In the genomic region with DNA sequence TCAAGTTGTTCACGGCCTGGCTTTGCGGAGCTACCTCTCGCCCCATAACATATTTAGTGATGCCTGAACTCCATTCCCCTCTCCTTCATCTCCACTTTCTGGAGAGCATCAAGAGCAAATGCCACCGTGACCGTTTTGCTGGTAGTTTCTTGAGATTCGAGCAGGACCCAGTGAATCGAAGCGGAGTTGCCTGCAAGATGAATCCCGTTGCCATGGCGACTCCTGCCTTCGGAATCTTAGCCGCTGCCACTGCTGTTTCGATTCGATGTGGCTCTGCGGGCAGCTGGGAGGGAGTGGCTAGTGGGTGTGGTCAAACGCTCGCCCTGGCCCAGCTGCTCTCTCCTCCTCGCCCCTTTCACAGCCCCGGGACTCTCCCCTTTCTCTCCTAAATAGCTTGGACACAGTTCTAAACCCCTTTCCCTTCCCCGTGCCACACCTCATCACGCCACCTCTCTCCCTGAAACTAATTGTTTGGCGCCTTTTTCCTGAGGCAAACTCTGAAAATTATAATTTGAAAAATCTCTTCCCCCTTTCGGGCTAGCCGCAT, we compare ENCODE assay signal across 8 cellular contexts. TPM values are rescaled to one million over a fixed set of nuclear protein-coding genes. Genes with fewer than 3 reads are reported as not detected.
DNase-seq lines count a peak whose midpoint lies in the region; ATAC-seq and TF ChIP-seq lines count a peak whose summit lies in the region.

No MANE protein-coding gene starts in this region.

- TF ChIP-seq RAD21 in IMR-90 (IDR thresholded peaks at IDR 0.05; ENCODE audit: low read length), result peak; percentile 19; the same call in 1 of the 2 replicates

- H3K27me3 Mint-ChIP-seq in naive B cell, result peaks cover 0 to 7% (median 6%) of the 10 kb centered on the region in 3 donors

- peaks cover 3% of the 10 kb centered on the region; the same call in 1 of the 2 replicates for H3K9me1 ChIP-seq in IMR-90 (ENCODE audit: insufficient read depth, low read length)

- peak overlapping the region; percentile 73; the same call in 1 of the 2 replicates for H2BK120ac ChIP-seq in IMR-90 (ENCODE audit: low read depth, low read length)

- POLR2A ChIA-PET in IMR-90 (lab: Charles Lee; ENCODE audit: unreplicated experiment), result interaction anchor here (0.6 kb wide), 1 partner anchor 49 kb away, joined by 3 read pairs; no protein-coding TSS in a partner anchor
- POLR2A ChIA-PET in PC-9 (lab: Charles Lee; ENCODE audit: unreplicated experiment), result interaction anchor here (0.6 kb wide), 3 partner anchors 80 to 924 kb away, joined by 3 to 4 read pairs (median 3); no protein-coding TSS in a partner anchor

- peaks cover 21 to 28% (median 24%) of the 10 kb centered on the region in 3 donors for H3K4me1 Mint-ChIP-seq in naive B cell

- H4K8ac ChIP-seq in IMR-90 (ENCODE audit: low read depth in 2 of 2, low read length in 2 of 2), result peak overlapping the region; percentile 19 to 53; a peak in 1 of 4 replicates

- no peaks in the 10 kb centered on the region for H3K36me3 ChIP-seq in IMR-90 (ENCODE audit: control insufficient read depth, insufficient read depth, low read length)
- H3K36me3 ChIP-seq in PC-9 (ENCODE audit: low read depth), result no peaks in the 10 kb centered on the region

- TF ChIP-seq CTCF in IMR-90 (conservative IDR thresholded peaks at IDR 0.05; ENCODE audit: low read depth, low read length) (no peak), PC-9 (conservative IDR thresholded peaks at IDR 0.05) (no peak)

- peak overlapping the region; percentile 71 for H3K27ac ChIP-seq in IMR-90 (ENCODE audit: insufficient read depth, low read length)
- H3K27ac ChIP-seq in PC-9, result no peak overlapping the region

- peak overlapping the region; percentile 83 to 98 (median 94) for H3K4me3 Mint-ChIP-seq in naive B cell

- peak overlapping the region; percentile 20 for H2BK5ac ChIP-seq in IMR-90 (ENCODE audit: low read depth, low read length, poor library complexity, severe bottlenecking)

- in situ Hi-C loops in IMR-90 (cut with MboI; ENCODE audit: low sequenced_read_pairs), result no loop called here

- H3K79me1 ChIP-seq in IMR-90 (ENCODE audit: low read depth in 1 of 2, low read length in 2 of 2), result peaks cover 17 to 29% of the 10 kb centered on the region in 2 experiments

- CTCF ChIA-PET in IMR-90 (lab: Yijun Ruan, JAX) (interaction anchor here (0.7 to 1.3 kb wide), 4 partner anchors 16 to 240 kb away, joined by 3 to 4 read pairs (median 3); no protein-coding TSS in a partner anchor), PC-9 (lab: Charles Lee) (no interaction called here)

- H4K20me1 ChIP-seq in IMR-90 (ENCODE audit: insufficient read depth, low read length) (no peaks in the 10 kb centered on the region), PC-9 (ENCODE audit: insufficient read depth) (no peaks in the 10 kb centered on the region; the same call in 1 of the 2 replicates)

- H3K14ac ChIP-seq in IMR-90 (replicated peaks; ENCODE audit: low read depth, low read length), result peak overlapping the region; percentile 62; the same call in 1 of the 2 replicates

- H3K56ac ChIP-seq in IMR-90 (ENCODE audit: extremely low read depth, insufficient read depth, low read length), result 0 out of 2 replicates have a peak overlapping the region, but pooled peaks have one; percentile 0

- intact Hi-C loops in IMR-90 (cut with micrococcal nuclease) (loop anchor here (2.0 to 5.0 kb wide), 4 partner anchors 61 to 249 kb away; no protein-coding TSS in a partner anchor), PC-9 (cut with micrococcal nuclease; ENCODE audit: unreplicated experiment) (loop anchor here (1.0 to 5.0 kb wide), 6 partner anchors 64 to 902 kb away; partner anchors contain the start of genes JKAMP, L3HYPDH and PCNX4)

- BruUV-seq in IMR-90 (replicated peaks; lab: Mats Ljungman, UMichigan), result no TSS peak
- BruUV-seq in PC-9 (replicated peaks; lab: Mats Ljungman, UMichigan), result no TSS peak

- H3K36me3 Mint-ChIP-seq in naive B cell, result no peaks in the 10 kb centered on the region

- peak overlapping the region; percentile 57 for H3K23ac ChIP-seq in IMR-90 (ENCODE audit: low read depth, low read length)

- H3K27ac Mint-ChIP-seq in naive B cell, result peak overlapping the region; percentile 86 to 93 (median 92)

- peak overlapping the region; percentile 93 for H3K4me3 ChIP-seq in IMR-90 (ENCODE audit: insufficient read depth, low read depth, low read length)
- H3K4me3 ChIP-seq in PC-9, result peak overlapping the region; percentile 90

- DNase-seq in DMS114 treated with DMSO at 0.1 percent for 48 hours (lab: John Stamatoyannopoulos, UW; ENCODE audit: unreplicated experiment) (peak; percentile 66), IMR-90 (peak; percentile 91), PC-9 (peak; percentile 78 to 79), activated T-helper 1 cell treated with Interleukin-2 at 50 U/mL for 16 hours (ENCODE audit: low read depth) (peak; percentile 49), fibroblast of gingiva (ENCODE audit: low read depth) (peak; percentile 91), naive B cell (peak; percentile 67)
- peak; percentile 53 to 77 for DNase-seq in stimulated activated CD8-positive, alpha-beta memory T cell treated with anti-CD3 and anti-CD28 coated beads, Interleukin-7, amount 100 ng/mL, for 48 hours (ENCODE audit: extremely low read depth in 1 of 2, low read depth in 1 of 2)

- peaks cover 9% of the 10 kb centered on the region; the same call in 1 of the 2 replicates for H3F3A ChIP-seq in PC-9 (ENCODE audit: insufficient read depth, low read depth)

- peak overlapping the region; percentile 59; the same call in 1 of the 2 replicates for H4K91ac ChIP-seq in IMR-90 (ENCODE audit: insufficient read depth, low read depth, low read length)

- peak; percentile 46 for ATAC-seq in GM21576 (IDR thresholded peaks at IDR 0.05; ENCODE audit: unreplicated experiment)
- peak; percentile 57 for ATAC-seq in IMR-90 (ENCODE audit: low read depth)
- ATAC-seq in naive B cell (ENCODE audit: low read depth in 2 of 2), result peak; percentile 8 to 9

- peak overlapping the region; percentile 33; the same call in 1 of the 2 replicates for H4K5ac ChIP-seq in IMR-90 (ENCODE audit: low read depth, low read length)

- H3K4me1 ChIP-seq in IMR-90 (ENCODE audit: control insufficient read depth, insufficient read depth, low read length) (peaks cover 4% of the 10 kb centered on the region), PC-9 (replicated peaks; ENCODE audit: insufficient read depth) (peaks cover 31% of the 10 kb centered on the region)

- peaks cover 59% of the 10 kb centered on the region for H3K79me2 ChIP-seq in PC-9 (ENCODE audit: low read depth)

- no peaks in the 10 kb centered on the region for H3K9me2 ChIP-seq in PC-9 (ENCODE audit: insufficient read depth)

- H3K9me3 ChIP-seq in IMR-90 (ENCODE audit: control insufficient read depth, insufficient read depth, low read length) (no peaks in the 10 kb centered on the region), PC-9 (ENCODE audit: insufficient read depth, low read depth) (no peaks in the 10 kb centered on the region)

- H2AFZ ChIP-seq in IMR-90 (replicated peaks; ENCODE audit: low read length, poor library complexity), result peak overlapping the region; percentile 99
- H2AFZ ChIP-seq in PC-9, result peak overlapping the region; percentile 96

- dilution Hi-C loops in IMR-90 (cut with HindIII; ENCODE audit: low sequenced_read_pairs, unreplicated experiment), result no loop called here

- no peak overlapping the region for H2AK5ac ChIP-seq in IMR-90 (ENCODE audit: low read depth, low read length)

- no peak overlapping the region for H2BK15ac ChIP-seq in IMR-90 (ENCODE audit: low read depth, low read length)

- peak overlapping the region; percentile 52; the same call in 1 of the 2 replicates for H3K18ac ChIP-seq in IMR-90 (ENCODE audit: low read depth, low read length)

- TF ChIP-seq POLR2A in IMR-90 (IDR thresholded peaks at IDR 0.05; ENCODE audit: low read depth, low read length), result 0 out of 2 replicates have a peak, but pooled peaks have one; percentile 38

- H3K4ac ChIP-seq in IMR-90 (ENCODE audit: low read depth, low read length), result peak overlapping the region; percentile 78

- no peak overlapping the region for H2AK9ac ChIP-seq in IMR-90 (replicated peaks; ENCODE audit: low read depth, low read length, poor library complexity)

- H2BK20ac ChIP-seq in IMR-90 (ENCODE audit: low read depth, low read length), result peak overlapping the region; percentile 54; the same call in 1 of the 2 replicates

- H3K4me2 ChIP-seq in IMR-90 (ENCODE audit: low read depth, low read length), result peak overlapping the region; percentile 93
- peak overlapping the region; percentile 92 for H3K4me2 ChIP-seq in PC-9

- peaks cover 4% of the 10 kb centered on the region for H3K27me3 ChIP-seq in IMR-90 (ENCODE audit: control insufficient read depth, insufficient read depth, low read length)
- H3K27me3 ChIP-seq in PC-9 (ENCODE audit: insufficient read depth, low read depth), result no peaks in the 10 kb centered on the region

- WGBS in IMR-90 (ENCODE audit: extremely low coverage in 2 of 2, insufficient read length in 1 of 2), 2 experiments, result 0% methylated on average over 4 of the region's 24 CpGs; no CpG with 5 or more reads in 1 of the 2 experiments

- peak overlapping the region; percentile 73 for H3K9ac ChIP-seq in IMR-90 (ENCODE audit: low read depth, low read length)

- no peaks in the 10 kb centered on the region for H3K9me3 Mint-ChIP-seq in naive B cell

TF ChIP-seq in IMR-90, 13 proteins besides CTCF, POLR2A, EP300 and RAD21 (continues in another document):
- TF ChIP-seq, protein P1, sequence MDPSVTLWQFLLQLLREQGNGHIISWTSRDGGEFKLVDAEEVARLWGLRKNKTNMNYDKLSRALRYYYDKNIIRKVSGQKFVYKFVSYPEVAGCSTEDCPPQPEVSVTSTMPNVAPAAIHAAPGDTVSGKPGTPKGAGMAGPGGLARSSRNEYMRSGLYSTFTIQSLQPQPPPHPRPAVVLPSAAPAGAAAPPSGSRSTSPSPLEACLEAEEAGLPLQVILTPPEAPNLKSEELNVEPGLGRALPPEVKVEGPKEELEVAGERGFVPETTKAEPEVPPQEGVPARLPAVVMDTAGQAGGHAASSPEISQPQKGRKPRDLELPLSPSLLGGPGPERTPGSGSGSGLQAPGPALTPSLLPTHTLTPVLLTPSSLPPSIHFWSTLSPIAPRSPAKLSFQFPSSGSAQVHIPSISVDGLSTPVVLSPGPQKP (IDR thresholded peaks at IDR 0.05; ENCODE audit: borderline replicate concordance, low read depth, low read length), result no peak
- TF ChIP-seq MXI1 (IDR thresholded peaks at IDR 0.05; ENCODE audit: borderline replicate concordance, low read depth, low read length) (peak; percentile 58; the same call in 1 of the 2 replicates), MAFK (IDR thresholded peaks at IDR 0.05; ENCODE audit: low read depth, low read length) (no peak), NFE2L2 (IDR thresholded peaks at IDR 0.05; ENCODE audit: low read depth, low read length) (no peak)

RNA-seq across cellular contexts. Expression of gene DAAM1, which starts 1.4 kb away (rescaled TPM):
- total RNA-seq in IMR-90 (2012; rRNA removed), result 5.4 and 10.3 TPM in 2 replicates
- polyA plus RNA-seq in IMR-90 (2012; rRNA removed), result 3.5 and 4.8 TPM in 2 replicates
- 0.53 and 1.7 TPM in 2 replicates for polyA plus RNA-seq in IMR-90 (2012; cell fraction: cytosol; rRNA removed)
- 1.3 and 12.2 TPM in 2 replicates for polyA plus RNA-seq in IMR-90 (2012; cell fraction: nucleus; rRNA removed; ENCODE audit: low replicate concordance)
- 70.7 and 110 TPM in 2 replicates for total RNA-seq in PC-9 (2021)
- polyA plus RNA-seq in naive B cell (ENCODE audit: low read depth in 6 of 6), result 10 to 100 TPM in 3 of 6 donors, 1 to 10 TPM in 3; 5.0 to 13.6 (median 10.2) TPM
